ENCODE assay signal across 21 cellular contexts in the genomic region with DNA sequence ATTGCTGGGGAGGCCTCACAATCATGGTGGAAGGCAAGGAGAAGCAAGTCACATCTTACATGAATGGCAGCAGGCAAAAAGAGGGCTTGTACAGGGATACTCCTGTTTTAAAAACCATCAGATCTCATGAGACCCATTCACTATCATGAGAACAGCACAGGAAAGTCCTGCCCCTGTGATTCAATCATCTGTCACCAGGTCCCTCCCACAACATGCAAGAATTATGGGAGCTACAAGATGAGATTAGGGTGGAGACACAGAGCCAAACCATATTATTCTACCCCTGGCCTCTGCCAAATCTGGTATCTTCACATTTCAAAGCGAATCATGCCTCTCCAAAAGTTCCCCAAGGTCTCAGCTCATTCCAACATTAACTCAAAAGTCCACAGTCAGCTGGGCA. TPM values are rescaled to one million over a fixed set of nuclear protein-coding genes. Genes with fewer than 3 reads are reported as not detected.
"Had no signal": no experiment of that assay in that cellular context is flagged by ENCODE, and none has a peak within 500 bp of the region (broad histone marks: within the 10 kb centered on the region; RNA-seq: fewer than 3 reads in every experiment).

No MANE protein-coding gene starts in this region.

- DNase-seq: Karpas-422, KG1, MG63, NCI-H1092, NCI-H1105 treated with DMSO at 0.1 percent for 48 hours, NCI-H1417 treated with DMSO at 0.1 percent for 48 hours, NCI-H187, NCI-H2029, NCI-H2081 treated with DMSO at 0.1 percent for 48 hours, NCI-H2171, NCI-H226, NCI-H446, NCI-H510A, NCI-H524 treated with DMSO at 0.1 percent for 48 hours, NCI-H69, NCI-H774, PC-9, Peyer's patch, SHP77, SK-N-SH had no signal

- H3K4me3 ChIP-seq: MG63, PC-9, Peyer's patch had no signal

RNA-seq across cellular contexts. Expression of a gene that starts 58.9 kb away (rescaled TPM):
- total RNA-seq: SK-MEL-5 had no signal
